Comparison of ENCODE assay signal across 1 cellular context in genomic region chr2:137420744-137421143, GRCh38.
TF ChIP-seq lines count a peak whose summit lies in the region.

No MANE protein-coding gene starts in this region.

TF ChIP-seq in H1, 55 proteins besides CTCF, POLR2A, EP300 and RAD21:
- no peak for TF ChIP-seq ATF2 (IDR thresholded peaks at IDR 0.05; ENCODE audit: low read length)
- no peak for TF ChIP-seq KDM1A (IDR thresholded peaks at IDR 0.05; ENCODE audit: borderline replicate concordance, low read length)
- TF ChIP-seq USF2 (IDR thresholded peaks at IDR 0.05; ENCODE audit: low read length): no peak
- 0 out of 2 replicates have a peak, but pooled peaks have one; percentile 34 for TF ChIP-seq TCF12 (IDR thresholded peaks at IDR 0.05; ENCODE audit: low read depth, low read length)
- TF ChIP-seq TEAD4 (IDR thresholded peaks at IDR 0.05; ENCODE audit: low read depth, low read length): peak; percentile 90
TF ChIP-seq in H1: peak in this region for 2.
